9 cellular contexts compared by ENCODE assay signal in the genomic region with DNA sequence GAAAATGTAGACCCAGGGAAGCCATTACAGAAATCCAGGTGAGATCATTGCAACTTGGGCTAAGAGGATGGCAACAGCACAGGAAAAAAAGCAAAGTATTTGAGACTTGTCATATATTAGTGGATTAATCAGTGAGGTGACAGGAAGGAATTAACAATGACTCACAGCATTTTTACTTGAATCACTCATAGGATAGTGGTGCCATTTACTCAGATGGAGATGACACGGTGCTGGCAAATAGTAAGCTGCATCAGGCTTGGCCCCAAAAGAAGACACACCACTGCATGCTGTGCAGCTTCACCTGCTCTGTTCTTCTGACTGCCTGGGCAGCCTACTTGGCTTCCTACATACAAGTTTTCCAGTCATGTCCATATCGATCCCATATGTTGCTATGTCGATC.
DNase-seq lines count a peak whose midpoint lies in the region; ATAC-seq and TF ChIP-seq lines count a peak whose summit lies in the region.
"Had no signal": no experiment of that assay in that cellular context is flagged by ENCODE, and none has a peak within 500 bp of the region (broad histone marks: within the 10 kb centered on the region; RNA-seq: fewer than 3 reads in every experiment).

No MANE protein-coding gene starts in this region.

- H3K4me3 ChIP-seq in MG63: no peak overlapping the region
- no peak overlapping the region for H3K4me3 ChIP-seq in CD8-positive, alpha-beta T cell (ENCODE audit: low read depth, low read length)

- H3K9me3 Mint-ChIP-seq in activated CD4-positive, alpha-beta T cell treated with anti-CD3 and anti-CD28 coated beads, Interleukin-2, amount 10 ng/mL, durations not matched to agents 24 days and 14 days: peaks cover 4% of the 10 kb centered on the region
- no peaks in the 10 kb centered on the region for H3K9me3 Mint-ChIP-seq in CD8-positive, alpha-beta T cell

- H3K4me3 Mint-ChIP-seq in activated CD4-positive, alpha-beta T cell treated with anti-CD3 and anti-CD28 coated beads, Interleukin-2, amount 10 ng/mL, durations not matched to agents 24 days and 14 days: no peak overlapping the region
- H3K4me3 Mint-ChIP-seq in CD8-positive, alpha-beta T cell: no peak overlapping the region

- no peaks in the 10 kb centered on the region for H3K27me3 Mint-ChIP-seq in activated CD4-positive, alpha-beta T cell treated with anti-CD3 and anti-CD28 coated beads, Interleukin-2, amount 10 ng/mL, durations not matched to agents 24 days and 14 days
- H3K27me3 Mint-ChIP-seq in CD8-positive, alpha-beta T cell (ENCODE audit: low read depth): no peaks in the 10 kb centered on the region

- TF ChIP-seq CTCF in CD8-positive, alpha-beta T cell (IDR thresholded peaks at IDR 0.05): no peak

- intact Hi-C loops in activated CD4-positive, alpha-beta T cell treated with anti-CD3 and anti-CD28 coated beads, Interleukin-2, amount 10 ng/mL, durations not matched to agents 24 days and 14 days (cut with micrococcal nuclease): no loop called here
- intact Hi-C loops in CD8-positive, alpha-beta T cell (cut with DNase I, micrococcal nuclease): no loop called here

- CTCF ChIA-PET in CD8-positive, alpha-beta T cell (lab: Charles Lee): no interaction called here

- H3K27me3 ChIP-seq in MG63: no peaks in the 10 kb centered on the region
- no peaks in the 10 kb centered on the region for H3K27me3 ChIP-seq in CD8-positive, alpha-beta T cell (ENCODE audit: insufficient read depth, low read length)

- peaks cover 8% of the 10 kb centered on the region for H3K4me1 Mint-ChIP-seq in activated CD4-positive, alpha-beta T cell treated with anti-CD3 and anti-CD28 coated beads, Interleukin-2, amount 10 ng/mL, durations not matched to agents 24 days and 14 days
- H3K4me1 Mint-ChIP-seq in CD8-positive, alpha-beta T cell (ENCODE audit: low read depth): peaks cover 33% of the 10 kb centered on the region

- peak; percentile 16 to 31 for DNase-seq in activated CD4-positive, alpha-beta T cell treated with anti-CD3 and anti-CD28 coated beads for 4 hours
- DNase-seq in activated CD4-positive, alpha-beta T cell treated with anti-CD3 and anti-CD28 coated beads, Interleukin-2, amount 10 ng/mL, durations not matched to agents 24 days and 14 days: no peak
- DNase-seq in MG63 (peak; percentile 10), dermis blood vessel endothelial cell (peak; percentile 61), COLO829 (ENCODE audit: low spot score) (no peak), DMS 273 treated with DMSO at 0.1 percent for 48 hours (lab: John Stamatoyannopoulos, UW) (no peak)
- peak; percentile 11 for DNase-seq in stimulated activated CD4-positive, alpha-beta T cell treated with anti-CD3 and anti-CD28 coated beads, Interleukin-2, amount 100 ng/mL, for 4 hours (ENCODE audit: low read depth)
- DNase-seq in CD8-positive, alpha-beta T cell: no peak
- DNase-seq: NCI-H1092 treated with DMSO at 0.1 percent for 48 hours had no signal

- no peak overlapping the region for H3K27ac ChIP-seq in CD8-positive, alpha-beta T cell (ENCODE audit: low read depth, low read length)

- H3K27ac Mint-ChIP-seq in activated CD4-positive, alpha-beta T cell treated with anti-CD3 and anti-CD28 coated beads, Interleukin-2, amount 10 ng/mL, durations not matched to agents 24 days and 14 days: no peak overlapping the region
- no peak overlapping the region for H3K27ac Mint-ChIP-seq in CD8-positive, alpha-beta T cell

- POLR2A ChIA-PET in CD8-positive, alpha-beta T cell (lab: Charles Lee): no interaction called here

- H3K36me3 Mint-ChIP-seq in activated CD4-positive, alpha-beta T cell treated with anti-CD3 and anti-CD28 coated beads, Interleukin-2, amount 10 ng/mL, durations not matched to agents 24 days and 14 days (ENCODE audit: low read depth): peaks cover 13% of the 10 kb centered on the region
- peaks cover 10% of the 10 kb centered on the region for H3K36me3 Mint-ChIP-seq in CD8-positive, alpha-beta T cell

- no peak for ATAC-seq in CD8-positive, alpha-beta T cell

- H3K4me1 ChIP-seq in CD8-positive, alpha-beta T cell (ENCODE audit: insufficient read depth, low read length): peaks cover 12% of the 10 kb centered on the region

- H3K9me3 ChIP-seq in MG63: no peaks in the 10 kb centered on the region
- H3K9me3 ChIP-seq in CD8-positive, alpha-beta T cell (ENCODE audit: low read length): no peaks in the 10 kb centered on the region

- H3K36me3 ChIP-seq in MG63: no peaks in the 10 kb centered on the region; the same call in 1 of the 2 replicates
- no peaks in the 10 kb centered on the region for H3K36me3 ChIP-seq in CD8-positive, alpha-beta T cell (ENCODE audit: insufficient read depth, low read length)

Comparison
In these comparisons a context has a peak if more than half of its experiments do, and no peak if none do; other contexts are left out.
1. DNase-seq: peak in activated CD4-positive, alpha-beta T cell treated with anti-CD3 and anti-CD28 coated beads for 4 hours (2 of 2), MG63 (single experiment), dermis blood vessel endothelial cell (single experiment) and stimulated activated CD4-positive, alpha-beta T cell treated with anti-CD3 and anti-CD28 coated beads, Interleukin-2, amount 100 ng/mL, for 4 hours (single experiment); none in activated CD4-positive, alpha-beta T cell treated with anti-CD3 and anti-CD28 coated beads, Interleukin-2, amount 10 ng/mL, durations not matched to agents 24 days and 14 days (single experiment), COLO829 (single experiment), DMS 273 treated with DMSO at 0.1 percent for 48 hours (single experiment) and CD8-positive, alpha-beta T cell (0 of 7).